8 cellular contexts compared by ENCODE assay signal in genomic region chr10:72875250-72876055, GRCh38. TPM values are rescaled to one million over a fixed set of nuclear protein-coding genes. Genes with fewer than 3 reads are reported as not detected.
DNase-seq lines count a peak whose midpoint lies in the region; ATAC-seq and TF ChIP-seq lines count a peak whose summit lies in the region.

No MANE protein-coding gene starts in this region.

- peak in 1 of 2 donors; percentile 39 for TF ChIP-seq CTCF in left lung (IDR thresholded peaks at IDR 0.05)

- H3K4me3 Mint-ChIP-seq in activated T-cell treated with anti-CD3 and anti-CD28 coated beads, Interleukin-2, amount 50 U/mL, for 24 hours: no peak overlapping the region

- peaks cover 38% of the 10 kb centered on the region for H3K36me3 Mint-ChIP-seq in activated T-cell treated with anti-CD3 and anti-CD28 coated beads, Interleukin-2, amount 50 U/mL, for 24 hours (ENCODE audit: low read depth)

- no peaks in the 10 kb centered on the region for H3K4me1 Mint-ChIP-seq in activated T-cell treated with anti-CD3 and anti-CD28 coated beads, Interleukin-2, amount 50 U/mL, for 24 hours (ENCODE audit: low read depth)

- ATAC-seq in left lung: peak; percentile 78
- no peak for ATAC-seq in GM21526 (IDR thresholded peaks at IDR 0.05; ENCODE audit: low FRiP score, unreplicated experiment)

- no peak overlapping the region for H3K27ac Mint-ChIP-seq in activated T-cell treated with anti-CD3 and anti-CD28 coated beads, Interleukin-2, amount 50 U/mL, for 24 hours

- H3K27me3 Mint-ChIP-seq in activated T-cell treated with anti-CD3 and anti-CD28 coated beads, Interleukin-2, amount 50 U/mL, for 24 hours: no peaks in the 10 kb centered on the region

- peaks cover 0 to 48% of the 10 kb centered on the region in 2 donors for H3K36me3 ChIP-seq in left lung

- DNase-seq in NCI-H2029 treated with DMSO at 0.1 percent for 48 hours (lab: John Stamatoyannopoulos, UW) (peak; percentile 4), NCI-H2029 (lab: John Stamatoyannopoulos, UW) (no peak), amniotic epithelial cell (ENCODE audit: low read depth) (peak; percentile 37), left lung (no peak)
- peak; percentile 41 for DNase-seq in Jurkat, Clone E6-1 (ENCODE audit: low read depth, low spot score)
- DNase-seq in activated T-cell treated with anti-CD3 and anti-CD28 coated beads, Interleukin-2, amount 50 U/mL, for 24 hours: no peak
- no peak for DNase-seq in effector CD8-positive, alpha-beta T cell (lab: John Stamatoyannopoulos, UW)

- H3K9me3 Mint-ChIP-seq in activated T-cell treated with anti-CD3 and anti-CD28 coated beads, Interleukin-2, amount 50 U/mL, for 24 hours: no peaks in the 10 kb centered on the region

- H3K27me3 ChIP-seq in left lung: no peaks in the 10 kb centered on the region

- no peaks in the 10 kb centered on the region for H3K4me1 ChIP-seq in left lung

- no peak overlapping the region for H3K4me3 ChIP-seq in Jurkat, Clone E6-1 (ENCODE audit: low read length)
- H3K4me3 ChIP-seq in left lung: no peak overlapping the region

- H3K9me3 ChIP-seq in left lung: no peaks in the 10 kb centered on the region

- H3K27ac ChIP-seq in left lung: no peak overlapping the region

- intact Hi-C loops in left lung (cut with DNase I): loop anchor here in 1 of 2 donors (10.0 kb wide), 1 partner anchor 511 kb away; no protein-coding TSS in a partner anchor

RNA-seq across cellular contexts. Expression of gene OIT3, which starts 18.1 kb away (rescaled TPM):
- polyA plus RNA-seq in Jurkat, Clone E6-1 (2012; ENCODE audit: insufficient read depth, insufficient read length): not detected
- under 1 TPM in 1 of 2 donors, not detected in 1; 0.21 TPM for total RNA-seq in left lung

Comparison
In these comparisons a context has a peak if more than half of its experiments do, and no peak if none do; other contexts are left out.
1. DNase-seq: peak in NCI-H2029 treated with DMSO at 0.1 percent for 48 hours (single experiment), Jurkat, Clone E6-1 (single experiment) and amniotic epithelial cell (single experiment); none in NCI-H2029 (single experiment), left lung (0 of 2), activated T-cell treated with anti-CD3 and anti-CD28 coated beads, Interleukin-2, amount 50 U/mL, for 24 hours (single experiment) and effector CD8-positive, alpha-beta T cell (single experiment).